ENCODE assay signal across 23 cellular contexts in genomic region chr21:14308234-14308633, GRCh38.
DNase-seq lines count a peak whose midpoint lies in the region; ATAC-seq and TF ChIP-seq lines count a peak whose summit lies in the region.
"Had no signal": no experiment of that assay in that cellular context is flagged by ENCODE, and none has a peak within 500 bp of the region (broad histone marks: within the 10 kb centered on the region; RNA-seq: fewer than 3 reads in every experiment).

No MANE protein-coding gene starts in this region.

- no peaks in the 10 kb centered on the region for H3K36me3 ChIP-seq in Karpas-422 (ENCODE audit: insufficient read depth, low read length)
- H3K36me3 ChIP-seq: breast epithelium, esophagus squamous epithelium, spleen, tibial artery had no signal

- H3K27ac ChIP-seq in Karpas-422 (ENCODE audit: low read length) (no peak overlapping the region), RWPE1 (no peak overlapping the region)
- H3K27ac ChIP-seq: breast epithelium, esophagus squamous epithelium, HL-60, SK-N-MC, spleen, tibial artery had no signal

- H4K20me1 ChIP-seq in Karpas-422 (ENCODE audit: insufficient read depth, low read depth, low read length), result no peaks in the 10 kb centered on the region

- CTCF ChIA-PET in RWPE1 (lab: Yijun Ruan, JAX), result interaction anchor here (0.7 kb wide), 1 partner anchor 12 kb away, joined by 3 read pairs; no protein-coding TSS in a partner anchor

- no peak overlapping the region for H2AFZ ChIP-seq in Karpas-422 (ENCODE audit: low read length)

- no peaks in the 10 kb centered on the region for H3K79me2 ChIP-seq in Karpas-422 (ENCODE audit: low read length)

- no peak for ATAC-seq in SK-N-SH treated with all-trans-retinoic acid at 6 μM for 48 hours
- ATAC-seq: activated CD4-positive, CD25-positive, alpha-beta regulatory T cell treated with anti-CD3 and anti-CD28 coated beads, Interleukin-2, amount 50 U/mL, for 24 hours; naive thymus-derived CD8-positive, alpha-beta T cell; stimulated activated naive CD8-positive, alpha-beta T cell treated with anti-CD3 and anti-CD28 coated beads, Interleukin-15, Interleukin-2, amounts not matched to agents 100 U/mL and 50 U/mL, for 24 hours had no signal

- H3K27me3 ChIP-seq in Karpas-422 (ENCODE audit: low read length), result no peaks in the 10 kb centered on the region
- H3K27me3 ChIP-seq: breast epithelium, esophagus squamous epithelium, spleen, tibial artery had no signal

- DNase-seq in CD1c-positive myeloid dendritic cell (ENCODE audit: extremely low spot score), result peak; percentile 48
- DNase-seq in Karpas-422, result peak; percentile 45
- peak; percentile 74 for DNase-seq in OCI-M1 (lab: John Stamatoyannopoulos, UW)
- DNase-seq in germinal center (ENCODE audit: low spot score), result peak; percentile 3
- DNase-seq in T-helper 9 cell, result no peak
- DNase-seq in RWPE1 (ENCODE audit: low spot score), result no peak
- no peak for DNase-seq in activated effector memory CD4-positive, alpha-beta T cell treated with anti-CD3 and anti-CD28 coated beads, Interleukin-2, amount 50 U/mL, for 16 hours
- DNase-seq: activated CD4-positive, alpha-beta memory T cell treated with anti-CD3 and anti-CD28 coated beads, Interleukin-2, amount 10 ng/mL, durations not matched to agents 7 days and 5 days; esophagus squamous epithelium; HFFc6; mammary epithelial cell; naive thymus-derived CD8-positive, alpha-beta T cell; NCI-H187; NCI-H82; spleen; stimulated activated CD4-positive, alpha-beta T cell treated with anti-CD3 and anti-CD28 coated beads, Interleukin-4, amount 100 ng/mL, for 1 hour; stimulated activated naive CD8-positive, alpha-beta T cell treated with anti-CD3 and anti-CD28 coated beads, Interleukin-15, Interleukin-2, amounts not matched to agents 100 U/mL and 50 U/mL, for 24 hours; tibial artery had no signal

- no peaks in the 10 kb centered on the region for H3K9me3 ChIP-seq in Karpas-422 (ENCODE audit: low read length)
- H3K9me3 ChIP-seq: breast epithelium, esophagus squamous epithelium, spleen, tibial artery had no signal

- no peak for TF ChIP-seq CTCF in RWPE1 (conservative IDR thresholded peaks at IDR 0.05; ENCODE audit: low read depth)

- H3K9ac ChIP-seq in Karpas-422 (ENCODE audit: low read length), result no peak overlapping the region

- no peaks in the 10 kb centered on the region for H3K4me1 ChIP-seq in Karpas-422 (ENCODE audit: low read length)
- H3K4me1 ChIP-seq: breast epithelium, esophagus squamous epithelium had no signal

- no peak overlapping the region for H3K4me3 ChIP-seq in Karpas-422 (ENCODE audit: low read length)
- H3K4me3 ChIP-seq: breast epithelium, esophagus squamous epithelium, SK-N-MC, spleen, tibial artery had no signal

- no peaks in the 10 kb centered on the region for H3K9me2 ChIP-seq in Karpas-422 (replicated peaks; ENCODE audit: insufficient read depth, low read length)

- H3K4me2 ChIP-seq in Karpas-422 (ENCODE audit: low read depth, low read length, poor library complexity, severe bottlenecking), result no peak overlapping the region

- POLR2A ChIA-PET in RWPE1 (lab: Yijun Ruan, JAX; ENCODE audit: low non-redundant PET), result no interaction called here

TF ChIP-seq in SK-N-SH treated with all-trans-retinoic acid at 6 μM for 48 hours, 23 proteins besides CTCF, POLR2A, EP300 and RAD21:
- TF ChIP-seq TSHZ2 (CRISPR knock-in tag; IDR thresholded peaks at IDR 0.05) (no peak), CSRNP3 (CRISPR knock-in tag; IDR thresholded peaks at IDR 0.05) (no peak), ZNF565 (CRISPR knock-in tag; conservative IDR thresholded peaks at IDR 0.05; ENCODE audit: low read depth) (no peak), TOX (CRISPR knock-in tag; IDR thresholded peaks at IDR 0.05; ENCODE audit: borderline replicate concordance) (no peak)

Comparison
In these comparisons a context has a peak if more than half of its experiments do, and no peak if none do; other contexts are left out.
1. DNase-seq: peak in CD1c-positive myeloid dendritic cell (single experiment), Karpas-422 (single experiment), OCI-M1 (single experiment) and germinal center (single experiment); none in T-helper 9 cell (single experiment), RWPE1 (single experiment) and activated effector memory CD4-positive, alpha-beta T cell treated with anti-CD3 and anti-CD28 coated beads, Interleukin-2, amount 50 U/mL, for 16 hours (single experiment).